Comparison of ENCODE assay signal across 16 cellular contexts in the genomic region with DNA sequence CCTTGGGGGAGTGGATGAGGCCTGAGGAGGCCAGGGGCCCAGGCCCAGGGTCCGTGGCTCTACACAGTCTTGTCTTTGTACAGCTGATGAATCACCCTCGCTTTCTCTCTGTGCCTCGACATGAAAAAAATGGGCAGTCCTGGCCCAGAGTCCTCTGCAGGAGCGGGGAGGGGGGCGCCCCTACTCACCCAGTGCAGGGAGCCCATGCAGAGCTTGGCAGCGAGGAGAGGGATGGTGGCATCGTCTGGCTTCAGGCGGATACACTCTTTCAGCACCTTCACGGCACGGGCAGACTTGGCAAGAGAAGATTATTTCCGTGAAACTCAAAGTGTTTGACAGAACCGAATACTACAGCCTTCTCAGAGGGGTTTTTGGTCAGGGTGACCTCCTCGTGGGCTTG.
"Had no signal": no experiment of that assay in that cellular context is flagged by ENCODE, and none has a peak within 500 bp of the region (broad histone marks: within the 10 kb centered on the region; RNA-seq: fewer than 3 reads in every experiment).

No MANE protein-coding gene starts in this region.

- H3K36me3 ChIP-seq: cardiac muscle cell had no signal

- DNase-seq: activated CD4-positive, alpha-beta T cell treated with anti-CD3 and anti-CD28 coated beads for 1 hour; activated CD4-positive, alpha-beta T cell treated with anti-CD3 and anti-CD28 coated beads, Interleukin-2, amount 50 U/mL, for 48 hours; activated naive CD4-positive, alpha-beta T cell treated with anti-CD3 and anti-CD28 coated beads for 36 hours; cortex of kidney; effector CD8-positive, alpha-beta T cell; foreskin fibroblast; islet precursor cell; stimulated activated CD4-positive, alpha-beta T cell treated with anti-CD3 and anti-CD28 coated beads, Interleukin-12 subunit alpha, Interleukin-12 subunit beta, amount 100 ng/mL, for 4 hours; stimulated activated CD4-positive, alpha-beta T cell treated with anti-CD3 and anti-CD28 coated beads, Interleukin-2, amount 100 ng/mL, for 24 hours; T-cell had no signal

- ATAC-seq: left lobe of liver; natural killer cell treated with Interleukin-12 subunit alpha and Interleukin-12 subunit beta and Interleukin-15 and Interleukin-18, amount 100 ng/mL, for 72 hours; stimulated activated effector memory CD8-positive, alpha-beta T cell treated with anti-CD3 and anti-CD28 coated beads, Interleukin-12 subunit alpha, Interleukin-12 subunit beta, amount 100 ng/mL, for 72 hours; T-cell had no signal

- H3K4me3 ChIP-seq: cardiac muscle cell, SK-N-MC, upper lobe of left lung had no signal

- H3K27ac ChIP-seq: cardiac muscle cell, SK-N-MC, upper lobe of left lung had no signal

- H3K27me3 ChIP-seq: cardiac muscle cell, upper lobe of left lung had no signal

- H3K9me3 ChIP-seq: upper lobe of left lung had no signal
